ENCODE assay signal across 7 cellular contexts in the genomic region with DNA sequence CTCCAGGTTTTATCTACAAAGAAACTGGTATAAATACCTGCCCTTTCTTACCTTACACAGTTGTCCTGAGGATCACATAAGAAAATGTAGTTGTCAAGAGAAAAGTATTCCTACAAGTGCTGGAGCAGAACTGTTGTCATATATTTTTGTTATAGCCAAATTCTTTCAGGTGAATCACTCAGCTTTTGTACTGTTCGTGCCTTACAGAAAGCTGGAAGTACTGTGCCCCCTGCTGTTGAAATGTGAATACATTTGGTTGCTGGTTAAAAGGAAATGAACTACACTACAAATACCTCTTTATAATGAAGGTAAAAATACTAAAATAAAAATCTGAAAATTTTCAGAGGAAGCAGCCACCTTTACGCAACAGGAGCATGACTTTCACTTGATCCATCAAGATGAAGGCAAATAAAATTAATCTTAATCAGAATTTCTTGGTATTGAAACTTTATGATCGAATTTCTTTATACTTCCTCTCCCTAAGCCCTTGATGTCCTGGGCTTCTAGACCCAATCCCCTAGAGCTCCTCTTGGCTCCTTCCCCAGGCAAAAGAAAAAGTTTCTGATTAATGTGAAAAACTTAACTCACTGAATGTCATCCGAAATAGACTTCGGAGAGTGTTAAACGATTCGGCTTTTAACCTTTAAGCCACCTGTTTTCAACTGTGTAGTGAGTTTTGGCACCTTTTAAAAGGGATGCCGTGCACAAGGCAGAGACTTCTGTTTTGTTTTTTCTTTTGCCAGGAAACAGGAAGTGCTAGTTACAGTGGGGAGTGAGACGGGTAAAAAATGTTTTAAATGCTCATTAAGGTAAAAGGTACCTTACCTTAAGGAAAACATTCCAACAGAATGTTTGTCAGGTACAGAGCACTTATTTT. TPM values are rescaled to one million over a fixed set of nuclear protein-coding genes. Genes with fewer than 3 reads are reported as not detected.
DNase-seq lines count a peak whose midpoint lies in the region; ATAC-seq and TF ChIP-seq lines count a peak whose summit lies in the region.

No MANE protein-coding gene starts in this region.

- ATAC-seq in GM19043 (IDR thresholded peaks at IDR 0.05; ENCODE audit: low read depth, unreplicated experiment) (peak; percentile 79), HG03135 (IDR thresholded peaks at IDR 0.05; ENCODE audit: unreplicated experiment) (peak; percentile 75), upper lobe of left lung (ENCODE audit: low FRiP score in 2 of 2) (peak in 1 of 2 donors; percentile 63)

- H3F3A ChIP-seq in OCI-LY1 (ENCODE audit: insufficient read depth, low read length), result no peaks in the 10 kb centered on the region

- H3K79me2 ChIP-seq in OCI-LY1 (ENCODE audit: insufficient read depth, low read length), result no peaks in the 10 kb centered on the region

- H3K27ac ChIP-seq in OCI-LY1 (ENCODE audit: low read depth, low read length, poor library complexity, severe bottlenecking) (peak overlapping the region; percentile 70), ascending aorta (no peak overlapping the region), upper lobe of left lung (peak overlapping the region in 1 of 4 donors; percentile 46)

- peak; percentile 80 for TF ChIP-seq CTCF in OCI-LY1 (IDR thresholded peaks at IDR 0.05; ENCODE audit: low read length)
- TF ChIP-seq CTCF in ascending aorta (IDR thresholded peaks at IDR 0.05), result peak; percentile 25 to 42 (median 30)
- TF ChIP-seq CTCF in upper lobe of left lung (IDR thresholded peaks at IDR 0.05), result peak in 5 of 6 experiments; percentile 28 to 59 (median 49)

- no peaks in the 10 kb centered on the region for H4K20me1 ChIP-seq in OCI-LY1 (ENCODE audit: insufficient read depth, low read length)

- no peaks in the 10 kb centered on the region for H3K9me2 ChIP-seq in OCI-LY1 (ENCODE audit: low read depth, low read length)

- H3K4me1 ChIP-seq in OCI-LY1 (ENCODE audit: insufficient read depth, low read length, severe bottlenecking) (peaks cover 14% of the 10 kb centered on the region), ascending aorta (no peaks in the 10 kb centered on the region), upper lobe of left lung (no peaks in the 10 kb centered on the region)

- intact Hi-C loops in ascending aorta (cut with DNase I), result no loop called here

- TF ChIP-seq POLR2A in upper lobe of left lung (IDR thresholded peaks at IDR 0.05), result no peak

- WGBS in upper lobe of left lung, 2 donors, result 53 to 55% methylated on average over 9 of the region's 9 CpGs

- TF ChIP-seq EP300 in upper lobe of left lung (IDR thresholded peaks at IDR 0.05), result no peak

- H3K27me3 ChIP-seq in OCI-LY1 (ENCODE audit: insufficient read depth, low read length), result no peaks in the 10 kb centered on the region
- no peaks in the 10 kb centered on the region for H3K27me3 ChIP-seq in ascending aorta
- no peaks in the 10 kb centered on the region for H3K27me3 ChIP-seq in upper lobe of left lung

- no peaks in the 10 kb centered on the region for H3K36me3 ChIP-seq in OCI-LY1 (ENCODE audit: insufficient read depth, low read length)
- H3K36me3 ChIP-seq in ascending aorta, result no peaks in the 10 kb centered on the region
- no peaks in the 10 kb centered on the region for H3K36me3 ChIP-seq in upper lobe of left lung

- peak overlapping the region; percentile 50; the same call in 1 of the 2 replicates for H3K9ac ChIP-seq in OCI-LY1 (ENCODE audit: low read length)

- H3K9me3 ChIP-seq in OCI-LY1 (ENCODE audit: low read length), result no peaks in the 10 kb centered on the region
- no peaks in the 10 kb centered on the region for H3K9me3 ChIP-seq in ascending aorta
- H3K9me3 ChIP-seq in upper lobe of left lung, result no peaks in the 10 kb centered on the region

- peak overlapping the region; percentile 75 for H3K4me2 ChIP-seq in OCI-LY1 (ENCODE audit: low read length)

- DNase-seq in DMS53 treated with DMSO at 0.1 percent for 48 hours (lab: John Stamatoyannopoulos, UW; ENCODE audit: unreplicated experiment) (peak; percentile 64), ascending aorta (ENCODE audit: low spot score in 2 of 2) (no peak), kidney tubule cell (ENCODE audit: low spot score) (peak; percentile 85), upper lobe of left lung (no peak)

- H3K4me3 ChIP-seq in OCI-LY1 (ENCODE audit: low read depth, low read length, poor library complexity, severe bottlenecking) (peak overlapping the region; percentile 41), ascending aorta (no peak overlapping the region), upper lobe of left lung (no peak overlapping the region)

- peak overlapping the region; percentile 94 for H2AFZ ChIP-seq in OCI-LY1 (ENCODE audit: low read length)

RNA-seq across cellular contexts. Expression of a gene that starts 12.5 kb away (rescaled TPM):
- total RNA-seq in ascending aorta (1.2 TPM), upper lobe of left lung (10 to 100 TPM in 3 of 6 donors, 1 to 10 TPM in 3; 5.2 to 15.5 (median 11.8) TPM)

RNA-seq across cellular contexts. Expression of a gene that starts 12.5 kb away (rescaled TPM):
- total RNA-seq in ascending aorta, result 9.0 TPM
- 10 to 100 TPM; 11.5 to 63.4 (median 30.2) TPM for total RNA-seq in upper lobe of left lung

RNA-seq across cellular contexts. Expression of a gene that starts 24.4 kb away (rescaled TPM):
- total RNA-seq in ascending aorta, result not detected
- under 1 TPM in 1 of 6 donors, not detected in 5; 0.20 TPM for total RNA-seq in upper lobe of left lung

Comparison
In these comparisons a context has a peak if more than half of its experiments do, and no peak if none do; other contexts are left out.
1. DNase-seq: peak in DMS53 treated with DMSO at 0.1 percent for 48 hours (single experiment) and kidney tubule cell (single experiment); none in ascending aorta (0 of 2) and upper lobe of left lung (0 of 2).
2. CTCF ChIP-seq: peak in every context shown above with its lines; median percentile 80 in OCI-LY1; 49 in upper lobe of left lung; 30 in ascending aorta.